ENCODE assay signal across 1 cellular context in genomic region chr5:177489119-177489716, GRCh38.
TF ChIP-seq lines count a peak whose summit lies in the region.

No MANE protein-coding gene starts in this region.

TF ChIP-seq in H1, 55 proteins besides CTCF, POLR2A, EP300 and RAD21:
- no peak for TF ChIP-seq CBX5 (IDR thresholded peaks at IDR 0.05; ENCODE audit: low read depth, low read length)
- TF ChIP-seq ATF3 (IDR thresholded peaks at IDR 0.05; ENCODE audit: insufficient read depth, low read depth, low read length), result no peak
- peak; percentile 39; the same call in 1 of the 2 replicates for TF ChIP-seq POLR2AphosphoS5 (IDR thresholded peaks at IDR 0.05; ENCODE audit: low read depth, low read length)
- TF ChIP-seq SAP30 (IDR thresholded peaks at IDR 0.05; ENCODE audit: insufficient read depth, insufficient replicate concordance, low read length), result no peak
